ENCODE assay signal across 1 cellular context in genomic region chr6:139161817-139162284, GRCh38.
TF ChIP-seq lines count a peak whose summit lies in the region.

No MANE protein-coding gene starts in this region.

TF ChIP-seq in GM23338, 12 proteins besides CTCF, POLR2A, EP300 and RAD21 (continued from another document):
- TF ChIP-seq ZNF462 (CRISPR knock-in tag; IDR thresholded peaks at IDR 0.05) (no peak), EZH2 (IDR thresholded peaks at IDR 0.05; ENCODE audit: low read depth, unreplicated experiment) (no peak)
